Comparison of ENCODE assay signal across 1 cellular context in genomic region chr17:48025040-48025903, GRCh38.
TF ChIP-seq lines count a peak whose summit lies in the region.

No MANE protein-coding gene starts in this region.

TF ChIP-seq in HEK293, 187 proteins besides CTCF, POLR2A, EP300 and RAD21 (continued from another document and continues in another):
- TF ChIP-seq ZNF580 (tag by site-specific recombination; IDR thresholded peaks at IDR 0.05): no peak
- TF ChIP-seq ZSCAN23 (tag by site-specific recombination; IDR thresholded peaks at IDR 0.05): no peak
- no peak for TF ChIP-seq ZNF747 (tag by site-specific recombination; IDR thresholded peaks at IDR 0.05)
- no peak for TF ChIP-seq ZNF16 (tag by site-specific recombination; IDR thresholded peaks at IDR 0.05; ENCODE audit: low read depth)
- TF ChIP-seq ZFP41 (tag by site-specific recombination; IDR thresholded peaks at IDR 0.05; ENCODE audit: borderline replicate concordance): no peak
- TF ChIP-seq ZSCAN5A (tag by site-specific recombination; IDR thresholded peaks at IDR 0.05): peak; percentile 49; the same call in 1 of the 2 replicates
- no peak for TF ChIP-seq ZNF664 (tag by site-specific recombination; IDR thresholded peaks at IDR 0.05)
- TF ChIP-seq ZNF704 (tag by site-specific recombination; IDR thresholded peaks at IDR 0.05): no peak
- no peak for TF ChIP-seq PRDM4 (tag by site-specific recombination; IDR thresholded peaks at IDR 0.05)
- TF ChIP-seq ZNF302 (tag by site-specific recombination; IDR thresholded peaks at IDR 0.05; ENCODE audit: low read depth): no peak
- TF ChIP-seq ZBTB48 (tag by site-specific recombination; IDR thresholded peaks at IDR 0.05): peak; percentile 87
- TF ChIP-seq ZNF211 (tag by site-specific recombination; IDR thresholded peaks at IDR 0.05; ENCODE audit: low read depth): no peak
- no peak for TF ChIP-seq MEIS1 (CRISPR knock-in tag; IDR thresholded peaks at IDR 0.05; ENCODE audit: borderline replicate concordance)
- TF ChIP-seq REST (tag by site-specific recombination; IDR thresholded peaks at IDR 0.05): 0 out of 2 replicates have a peak, but pooled peaks have one; percentile 56
- no peak for TF ChIP-seq ZBTB8A (tag by site-specific recombination; IDR thresholded peaks at IDR 0.05)
- TF ChIP-seq RBAK (tag by site-specific recombination; IDR thresholded peaks at IDR 0.05): peak; percentile 89
- TF ChIP-seq ZNF121 (tag by site-specific recombination; IDR thresholded peaks at IDR 0.05): no peak
- no peak for TF ChIP-seq ZNF362 (tag by site-specific recombination; IDR thresholded peaks at IDR 0.05)
- no peak for TF ChIP-seq ZNF501 (tag by site-specific recombination; IDR thresholded peaks at IDR 0.05)
- no peak for TF ChIP-seq ZNF169 (tag by site-specific recombination; IDR thresholded peaks at IDR 0.05)
- TF ChIP-seq ZNF621 (tag by site-specific recombination; IDR thresholded peaks at IDR 0.05): no peak
- TF ChIP-seq ZNF155 (tag by site-specific recombination; IDR thresholded peaks at IDR 0.05): no peak
- TF ChIP-seq ZNF560 (tag by site-specific recombination; IDR thresholded peaks at IDR 0.05; ENCODE audit: borderline replicate concordance): no peak
- no peak for TF ChIP-seq GLI4 (tag by site-specific recombination; IDR thresholded peaks at IDR 0.05)
- TF ChIP-seq ZNF133 (tag by site-specific recombination; IDR thresholded peaks at IDR 0.05): no peak
- no peak for TF ChIP-seq ZSCAN4 (tag by site-specific recombination; IDR thresholded peaks at IDR 0.05)
- TF ChIP-seq TCF7L2 (IDR thresholded peaks at IDR 0.05; ENCODE audit: borderline replicate concordance, low read depth, low read length): no peak
- no peak for TF ChIP-seq ZBTB21 (tag by site-specific recombination; IDR thresholded peaks at IDR 0.05)
- no peak for TF ChIP-seq ATF2 (tag by site-specific recombination; IDR thresholded peaks at IDR 0.05; ENCODE audit: low read depth)
- no peak for TF ChIP-seq ZNF19 (tag by site-specific recombination; IDR thresholded peaks at IDR 0.05; ENCODE audit: low read depth)
- TF ChIP-seq ZFP37 (tag by site-specific recombination; IDR thresholded peaks at IDR 0.05): no peak
- peak; percentile 74; the same call in 1 of the 2 replicates for TF ChIP-seq ZSCAN16 (tag by site-specific recombination; IDR thresholded peaks at IDR 0.05)
- no peak for TF ChIP-seq ZNF266 (tag by site-specific recombination; IDR thresholded peaks at IDR 0.05; ENCODE audit: low read depth)
- TF ChIP-seq ZNF670 (tag by site-specific recombination; IDR thresholded peaks at IDR 0.05; ENCODE audit: low read depth): no peak
- TF ChIP-seq ZNF544 (tag by site-specific recombination; IDR thresholded peaks at IDR 0.05): no peak
- TF ChIP-seq GLIS2 (tag by site-specific recombination; IDR thresholded peaks at IDR 0.05): no peak
- no peak for TF ChIP-seq ZNF660 (tag by site-specific recombination; IDR thresholded peaks at IDR 0.05)
- no peak for TF ChIP-seq ZNF677 (tag by site-specific recombination; IDR thresholded peaks at IDR 0.05)
- no peak; the same call in none of the 2 replicates for TF ChIP-seq ZXDB (tag by site-specific recombination; IDR thresholded peaks at IDR 0.05)
- TF ChIP-seq GFI1B (tag by site-specific recombination; IDR thresholded peaks at IDR 0.05): no peak
- peak; percentile 89 for TF ChIP-seq PATZ1 (tag by site-specific recombination; IDR thresholded peaks at IDR 0.05)
- peak; percentile 71; the same call in 1 of the 2 replicates for TF ChIP-seq TRIM28 (IDR thresholded peaks at IDR 0.05; ENCODE audit: borderline replicate concordance, low read length)
- TF ChIP-seq ZNF473 (tag by site-specific recombination; IDR thresholded peaks at IDR 0.05): no peak
- no peak for TF ChIP-seq ZNF561 (tag by site-specific recombination; IDR thresholded peaks at IDR 0.05; ENCODE audit: borderline replicate concordance)
- TF ChIP-seq ZNF423 (tag by site-specific recombination; IDR thresholded peaks at IDR 0.05): peak; percentile 37; the same call in 1 of the 2 replicates
- TF ChIP-seq ZNF335 (tag by site-specific recombination; conservative IDR thresholded peaks at IDR 0.05): no peak
- no peak for TF ChIP-seq ZSCAN18 (tag by site-specific recombination; IDR thresholded peaks at IDR 0.05)
- no peak for TF ChIP-seq ZNF510 (tag by site-specific recombination; IDR thresholded peaks at IDR 0.05; ENCODE audit: insufficient replicate concordance)
- TF ChIP-seq IKZF3 (tag by site-specific recombination; IDR thresholded peaks at IDR 0.05): peak; percentile 81
- TF ChIP-seq ZNF18 (tag by site-specific recombination; IDR thresholded peaks at IDR 0.05): no peak
